In the genomic region with DNA sequence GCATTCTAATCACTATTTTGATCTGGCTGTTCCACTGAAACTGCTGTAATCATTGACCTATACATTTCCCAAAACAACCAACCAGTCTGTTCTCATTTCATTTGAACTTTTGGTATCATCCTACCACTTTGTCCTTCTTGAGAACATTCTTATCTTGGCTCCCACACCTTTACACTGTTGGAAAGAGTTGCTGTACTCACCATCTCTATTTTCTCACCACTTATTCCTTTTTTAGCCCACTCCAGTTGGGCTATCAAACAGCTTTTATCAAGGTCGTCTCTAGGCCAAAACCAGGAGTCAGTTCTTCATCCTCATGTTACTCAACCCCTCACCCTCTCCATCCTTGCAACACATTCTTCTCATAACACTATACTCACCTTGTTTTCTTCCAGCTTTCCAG, we compare ENCODE assay signal across 1 cellular context.
A peak's percentile ranks its signal among the peaks of the same experiment; 100 is the strongest.
TF ChIP-seq lines count a peak whose summit lies in the region.

No MANE protein-coding gene starts in this region.

TF ChIP-seq in K562, 482 proteins besides CTCF, POLR2A, EP300 and RAD21 (continued from another document and continues in another):
- TF ChIP-seq YBX1 (IDR thresholded peaks at IDR 0.05) (no peak), KLF6 (CRISPR knock-in tag; IDR thresholded peaks at IDR 0.05; ENCODE audit: borderline replicate concordance) (no peak), ZNF589 (CRISPR knock-in tag; IDR thresholded peaks at IDR 0.05; ENCODE audit: low read depth) (no peak), ESRRA (IDR thresholded peaks at IDR 0.05; ENCODE audit: borderline replicate concordance, low read depth) (peak; percentile 23; the same call in 1 of the 2 replicates), HDAC6 (IDR thresholded peaks at IDR 0.05; ENCODE audit: low read depth, low read length) (no peak), NR2F6 (CRISPR knock-in tag; IDR thresholded peaks at IDR 0.05) (no peak), CBX2 (IDR thresholded peaks at IDR 0.05; ENCODE audit: insufficient read depth, low read length, poor library complexity, severe bottlenecking) (no peak), GABPB1 (CRISPR knock-in tag; IDR thresholded peaks at IDR 0.05) (no peak), ZFPM2 (CRISPR knock-in tag; IDR thresholded peaks at IDR 0.05) (no peak), SMC3 (conservative IDR thresholded peaks at IDR 0.05; ENCODE audit: insufficient read depth, low read depth, low read length) (no peak), ZFX (CRISPR knock-in tag; IDR thresholded peaks at IDR 0.05) (no peak), NCOA4 (IDR thresholded peaks at IDR 0.05; ENCODE audit: partially characterized antibody) (no peak), XRCC5 (IDR thresholded peaks at IDR 0.05; ENCODE audit: low read depth, low read length) (no peak), HDAC1 (IDR thresholded peaks at IDR 0.05) (0 out of 4 replicates have a peak, but pooled peaks of 1 of the 2 experiments have one; percentile 48), NFIC (IDR thresholded peaks at IDR 0.05) (peak; percentile 49), CBX8 (IDR thresholded peaks at IDR 0.05; ENCODE audit: borderline replicate concordance, extremely low read depth, low read depth, low read length, poor library complexity, severe bottlenecking) (no peak), CEBPB (tag; IDR thresholded peaks at IDR 0.05) (0 out of 2 replicates have a peak, but pooled peaks have one; percentile 47), HDAC8 (tag; IDR thresholded peaks at IDR 0.05) (no peak), MCM7 (IDR thresholded peaks at IDR 0.05) (no peak), ZNF121 (CRISPR knock-in tag; conservative IDR thresholded peaks at IDR 0.05) (no peak), STAT5A (IDR thresholded peaks at IDR 0.05; ENCODE audit: borderline replicate concordance, low read length) (peak; percentile 48), SRSF7 (optimal IDR thresholded peaks at IDR 0.05; ENCODE audit: low read depth, low read length) (no peak), SETDB1 (IDR thresholded peaks at IDR 0.05; ENCODE audit: low read length) (no peak), NR1H2 (CRISPR knock-in tag; IDR thresholded peaks at IDR 0.05) (no peak), RFX1 (IDR thresholded peaks at IDR 0.05) (no peak), NONO (IDR thresholded peaks at IDR 0.05; ENCODE audit: low read depth in 2 of 2, low read length in 1 of 2) (no peak), TEAD1 (CRISPR knock-in tag; IDR thresholded peaks at IDR 0.05) (no peak), PRPF4 (IDR thresholded peaks at IDR 0.05; ENCODE audit: insufficient read depth, low read depth, low read length, poor library complexity, severe bottlenecking) (no peak), CREBBP (IDR thresholded peaks at IDR 0.05; ENCODE audit: low read depth, low read length) (no peak), ZNF764 (CRISPR knock-in tag; IDR thresholded peaks at IDR 0.05; ENCODE audit: low read depth) (no peak), ARID1B (IDR thresholded peaks at IDR 0.05) (peak; percentile 85), NFE2L1 (tag; IDR thresholded peaks at IDR 0.05; ENCODE audit: borderline replicate concordance, low read depth) (no peak), ZNF57 (CRISPR knock-in tag; IDR thresholded peaks at IDR 0.05) (no peak), NCOR1 (IDR thresholded peaks at IDR 0.05) (peak; percentile 78), RBM22 (IDR thresholded peaks at IDR 0.05; ENCODE audit: low read depth, low read length, poor library complexity, severe bottlenecking) (no peak), CSDE1 (IDR thresholded peaks at IDR 0.05) (no peak), TEAD2 (tag; IDR thresholded peaks at IDR 0.05) (no peak), ZNF184 (CRISPR knock-in tag; IDR thresholded peaks at IDR 0.05) (no peak), TCF3 (CRISPR knock-in tag; IDR thresholded peaks at IDR 0.05) (peak; percentile 88), YY1 (IDR thresholded peaks at IDR 0.05; ENCODE audit: borderline replicate concordance in 1 of 3, control insufficient read depth in 1 of 3, extremely low read depth in 1 of 3, insufficient read depth in 3 of 3, insufficient read length in 1 of 3, insufficient replicate concordance in 2 of 3, low read depth in 1 of 3, low read length in 2 of 3) (no peak)
- TF ChIP-seq, protein P1, sequence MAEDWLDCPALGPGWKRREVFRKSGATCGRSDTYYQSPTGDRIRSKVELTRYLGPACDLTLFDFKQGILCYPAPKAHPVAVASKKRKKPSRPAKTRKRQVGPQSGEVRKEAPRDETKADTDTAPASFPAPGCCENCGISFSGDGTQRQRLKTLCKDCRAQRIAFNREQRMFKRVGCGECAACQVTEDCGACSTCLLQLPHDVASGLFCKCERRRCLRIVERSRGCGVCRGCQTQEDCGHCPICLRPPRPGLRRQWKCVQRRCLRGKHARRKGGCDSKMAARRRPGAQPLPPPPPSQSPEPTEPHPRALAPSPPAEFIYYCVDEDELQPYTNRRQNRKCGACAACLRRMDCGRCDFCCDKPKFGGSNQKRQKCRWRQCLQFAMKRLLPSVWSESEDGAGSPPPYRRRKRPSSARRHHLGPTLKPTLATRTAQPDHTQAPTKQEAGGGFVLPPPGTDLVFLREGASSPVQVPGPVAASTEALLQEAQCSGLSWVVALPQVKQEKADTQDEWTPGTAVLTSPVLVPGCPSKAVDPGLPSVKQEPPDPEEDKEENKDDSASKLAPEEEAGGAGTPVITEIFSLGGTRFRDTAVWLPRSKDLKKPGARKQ (CRISPR knock-in tag; IDR thresholded peaks at IDR 0.05) = no peak
- TF ChIP-seq, protein P2, sequence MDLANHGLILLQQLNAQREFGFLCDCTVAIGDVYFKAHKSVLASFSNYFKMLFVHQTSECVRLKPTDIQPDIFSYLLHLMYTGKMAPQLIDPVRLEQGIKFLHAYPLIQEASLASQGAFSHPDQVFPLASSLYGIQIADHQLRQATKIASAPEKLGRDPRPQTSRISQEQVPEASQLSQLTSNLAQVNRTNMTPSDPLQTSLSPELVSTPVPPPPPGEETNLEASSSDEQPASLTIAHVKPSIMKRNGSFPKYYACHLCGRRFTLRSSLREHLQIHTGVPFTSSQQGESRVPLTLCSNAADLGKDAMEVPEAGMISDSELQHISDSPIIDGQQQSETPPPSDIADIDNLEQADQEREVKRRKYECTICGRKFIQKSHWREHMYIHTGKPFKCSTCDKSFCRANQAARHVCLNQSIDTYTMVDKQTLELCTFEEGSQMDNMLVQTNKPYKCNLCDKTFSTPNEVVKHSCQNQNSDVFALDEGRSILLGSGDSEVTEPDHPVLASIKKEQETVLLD (IDR thresholded peaks at IDR 0.05) = no peak
- TF ChIP-seq, protein P3, sequence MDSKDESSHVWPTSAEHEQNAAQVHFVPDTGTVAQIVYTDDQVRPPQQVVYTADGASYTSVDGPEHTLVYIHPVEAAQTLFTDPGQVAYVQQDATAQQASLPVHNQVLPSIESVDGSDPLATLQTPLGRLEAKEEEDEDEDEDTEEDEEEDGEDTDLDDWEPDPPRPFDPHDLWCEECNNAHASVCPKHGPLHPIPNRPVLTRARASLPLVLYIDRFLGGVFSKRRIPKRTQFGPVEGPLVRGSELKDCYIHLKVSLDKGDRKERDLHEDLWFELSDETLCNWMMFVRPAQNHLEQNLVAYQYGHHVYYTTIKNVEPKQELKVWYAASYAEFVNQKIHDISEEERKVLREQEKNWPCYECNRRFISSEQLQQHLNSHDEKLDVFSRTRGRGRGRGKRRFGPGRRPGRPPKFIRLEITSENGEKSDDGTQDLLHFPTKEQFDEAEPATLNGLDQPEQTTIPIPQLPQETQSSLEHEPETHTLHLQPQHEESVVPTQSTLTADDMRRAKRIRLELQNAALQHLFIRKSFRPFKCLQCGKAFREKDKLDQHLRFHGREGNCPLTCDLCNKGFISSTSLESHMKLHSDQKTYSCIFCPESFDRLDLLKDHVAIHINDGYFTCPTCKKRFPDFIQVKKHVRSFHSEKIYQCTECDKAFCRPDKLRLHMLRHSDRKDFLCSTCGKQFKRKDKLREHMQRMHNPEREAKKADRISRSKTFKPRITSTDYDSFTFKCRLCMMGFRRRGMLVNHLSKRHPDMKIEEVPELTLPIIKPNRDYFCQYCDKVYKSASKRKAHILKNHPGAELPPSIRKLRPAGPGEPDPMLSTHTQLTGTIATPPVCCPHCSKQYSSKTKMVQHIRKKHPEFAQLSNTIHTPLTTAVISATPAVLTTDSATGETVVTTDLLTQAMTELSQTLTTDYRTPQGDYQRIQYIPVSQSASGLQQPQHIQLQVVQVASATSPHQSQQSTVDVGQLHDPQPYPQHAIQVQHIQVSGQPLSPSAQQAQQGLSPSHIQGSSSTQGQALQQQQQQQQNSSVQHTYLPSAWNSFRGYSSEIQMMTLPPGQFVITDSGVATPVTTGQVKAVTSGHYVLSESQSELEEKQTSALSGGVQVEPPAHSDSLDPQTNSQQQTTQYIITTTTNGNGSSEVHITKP (IDR thresholded peaks at IDR 0.05; ENCODE audit: partially characterized antibody) = peak; percentile 64
- TF ChIP-seq, protein P4, sequence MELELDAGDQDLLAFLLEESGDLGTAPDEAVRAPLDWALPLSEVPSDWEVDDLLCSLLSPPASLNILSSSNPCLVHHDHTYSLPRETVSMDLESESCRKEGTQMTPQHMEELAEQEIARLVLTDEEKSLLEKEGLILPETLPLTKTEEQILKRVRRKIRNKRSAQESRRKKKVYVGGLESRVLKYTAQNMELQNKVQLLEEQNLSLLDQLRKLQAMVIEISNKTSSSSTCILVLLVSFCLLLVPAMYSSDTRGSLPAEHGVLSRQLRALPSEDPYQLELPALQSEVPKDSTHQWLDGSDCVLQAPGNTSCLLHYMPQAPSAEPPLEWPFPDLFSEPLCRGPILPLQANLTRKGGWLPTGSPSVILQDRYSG (tag; conservative IDR thresholded peaks at IDR 0.05; ENCODE audit: low read depth) = no peak
- TF ChIP-seq, protein P5, sequence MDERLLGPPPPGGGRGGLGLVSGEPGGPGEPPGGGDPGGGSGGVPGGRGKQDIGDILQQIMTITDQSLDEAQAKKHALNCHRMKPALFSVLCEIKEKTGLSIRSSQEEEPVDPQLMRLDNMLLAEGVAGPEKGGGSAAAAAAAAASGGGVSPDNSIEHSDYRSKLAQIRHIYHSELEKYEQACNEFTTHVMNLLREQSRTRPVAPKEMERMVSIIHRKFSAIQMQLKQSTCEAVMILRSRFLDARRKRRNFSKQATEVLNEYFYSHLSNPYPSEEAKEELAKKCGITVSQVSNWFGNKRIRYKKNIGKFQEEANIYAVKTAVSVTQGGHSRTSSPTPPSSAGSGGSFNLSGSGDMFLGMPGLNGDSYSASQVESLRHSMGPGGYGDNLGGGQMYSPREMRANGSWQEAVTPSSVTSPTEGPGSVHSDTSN (CRISPR knock-in tag; IDR thresholded peaks at IDR 0.05; ENCODE audit: low read depth) = no peak
- TF ChIP-seq, protein P5 (tag; conservative IDR thresholded peaks at IDR 0.05; ENCODE audit: low read depth) = no peak
- TF ChIP-seq, protein P6, sequence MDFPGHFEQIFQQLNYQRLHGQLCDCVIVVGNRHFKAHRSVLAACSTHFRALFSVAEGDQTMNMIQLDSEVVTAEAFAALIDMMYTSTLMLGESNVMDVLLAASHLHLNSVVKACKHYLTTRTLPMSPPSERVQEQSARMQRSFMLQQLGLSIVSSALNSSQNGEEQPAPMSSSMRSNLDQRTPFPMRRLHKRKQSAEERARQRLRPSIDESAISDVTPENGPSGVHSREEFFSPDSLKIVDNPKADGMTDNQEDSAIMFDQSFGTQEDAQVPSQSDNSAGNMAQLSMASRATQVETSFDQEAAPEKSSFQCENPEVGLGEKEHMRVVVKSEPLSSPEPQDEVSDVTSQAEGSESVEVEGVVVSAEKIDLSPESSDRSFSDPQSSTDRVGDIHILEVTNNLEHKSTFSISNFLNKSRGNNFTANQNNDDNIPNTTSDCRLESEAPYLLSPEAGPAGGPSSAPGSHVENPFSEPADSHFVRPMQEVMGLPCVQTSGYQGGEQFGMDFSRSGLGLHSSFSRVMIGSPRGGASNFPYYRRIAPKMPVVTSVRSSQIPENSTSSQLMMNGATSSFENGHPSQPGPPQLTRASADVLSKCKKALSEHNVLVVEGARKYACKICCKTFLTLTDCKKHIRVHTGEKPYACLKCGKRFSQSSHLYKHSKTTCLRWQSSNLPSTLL (IDR thresholded peaks at IDR 0.05) = no peak
- TF ChIP-seq, protein P7, sequence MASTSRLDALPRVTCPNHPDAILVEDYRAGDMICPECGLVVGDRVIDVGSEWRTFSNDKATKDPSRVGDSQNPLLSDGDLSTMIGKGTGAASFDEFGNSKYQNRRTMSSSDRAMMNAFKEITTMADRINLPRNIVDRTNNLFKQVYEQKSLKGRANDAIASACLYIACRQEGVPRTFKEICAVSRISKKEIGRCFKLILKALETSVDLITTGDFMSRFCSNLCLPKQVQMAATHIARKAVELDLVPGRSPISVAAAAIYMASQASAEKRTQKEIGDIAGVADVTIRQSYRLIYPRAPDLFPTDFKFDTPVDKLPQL (IDR thresholded peaks at IDR 0.05; ENCODE audit: extremely low read depth, insufficient read length) = no peak
- TF ChIP-seq, protein P8, sequence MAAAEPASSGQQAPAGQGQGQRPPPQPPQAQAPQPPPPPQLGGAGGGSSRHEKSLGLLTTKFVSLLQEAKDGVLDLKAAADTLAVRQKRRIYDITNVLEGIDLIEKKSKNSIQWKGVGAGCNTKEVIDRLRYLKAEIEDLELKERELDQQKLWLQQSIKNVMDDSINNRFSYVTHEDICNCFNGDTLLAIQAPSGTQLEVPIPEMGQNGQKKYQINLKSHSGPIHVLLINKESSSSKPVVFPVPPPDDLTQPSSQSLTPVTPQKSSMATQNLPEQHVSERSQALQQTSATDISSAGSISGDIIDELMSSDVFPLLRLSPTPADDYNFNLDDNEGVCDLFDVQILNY (CRISPR knock-in tag; IDR thresholded peaks at IDR 0.05) = no peak
- TF ChIP-seq, protein P9, sequence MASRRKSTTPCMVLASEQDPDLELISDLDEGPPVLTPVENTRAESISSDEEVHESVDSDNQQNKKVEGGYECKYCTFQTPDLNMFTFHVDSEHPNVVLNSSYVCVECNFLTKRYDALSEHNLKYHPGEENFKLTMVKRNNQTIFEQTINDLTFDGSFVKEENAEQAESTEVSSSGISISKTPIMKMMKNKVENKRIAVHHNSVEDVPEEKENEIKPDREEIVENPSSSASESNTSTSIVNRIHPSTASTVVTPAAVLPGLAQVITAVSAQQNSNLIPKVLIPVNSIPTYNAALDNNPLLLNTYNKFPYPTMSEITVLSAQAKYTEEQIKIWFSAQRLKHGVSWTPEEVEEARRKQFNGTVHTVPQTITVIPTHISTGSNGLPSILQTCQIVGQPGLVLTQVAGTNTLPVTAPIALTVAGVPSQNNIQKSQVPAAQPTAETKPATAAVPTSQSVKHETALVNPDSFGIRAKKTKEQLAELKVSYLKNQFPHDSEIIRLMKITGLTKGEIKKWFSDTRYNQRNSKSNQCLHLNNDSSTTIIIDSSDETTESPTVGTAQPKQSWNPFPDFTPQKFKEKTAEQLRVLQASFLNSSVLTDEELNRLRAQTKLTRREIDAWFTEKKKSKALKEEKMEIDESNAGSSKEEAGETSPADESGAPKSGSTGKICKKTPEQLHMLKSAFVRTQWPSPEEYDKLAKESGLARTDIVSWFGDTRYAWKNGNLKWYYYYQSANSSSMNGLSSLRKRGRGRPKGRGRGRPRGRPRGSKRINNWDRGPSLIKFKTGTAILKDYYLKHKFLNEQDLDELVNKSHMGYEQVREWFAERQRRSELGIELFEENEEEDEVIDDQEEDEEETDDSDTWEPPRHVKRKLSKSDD (conservative IDR thresholded peaks at IDR 0.05; ENCODE audit: low read length) = no peak
